In genomic region chr12:40261937-40262336, GRCh38 we compare ENCODE assay signal across 11 cellular contexts. TPM values are rescaled to one million over a fixed set of nuclear protein-coding genes. Genes with fewer than 3 reads are reported as not detected.
DNase-seq lines count a peak whose midpoint lies in the region; ATAC-seq, FAIRE-seq and TF ChIP-seq lines count a peak whose summit lies in the region.
"Had no signal": no experiment of that assay in that cellular context is flagged by ENCODE, and none has a peak within 500 bp of the region (broad histone marks: within the 10 kb centered on the region; RNA-seq: fewer than 3 reads in every experiment).

No MANE protein-coding gene starts in this region.

- peak overlapping the region; percentile 79 for H3K27ac Mint-ChIP-seq in stimulated activated naive B cell treated with anti-CD40 and anti-IgM and Interleukin-4, amounts not matched to agents 10 μg/mL and 1 μg/mL and 100 μg/mL, for 72 hours
- H3K27ac Mint-ChIP-seq in T-helper 17 cell (no peak overlapping the region), chondrocyte (ENCODE audit: unreplicated experiment) (no peak overlapping the region)

- H3K36me3 ChIP-seq in brain microvascular endothelial cell (replicated peaks), result no peaks in the 10 kb centered on the region

- peaks cover 0 to 5% of the 10 kb centered on the region in 2 donors for H3K9me3 Mint-ChIP-seq in stimulated activated naive B cell treated with anti-CD40 and anti-IgM and Interleukin-4, amounts not matched to agents 10 μg/mL and 1 μg/mL and 100 μg/mL, for 72 hours
- no peaks in the 10 kb centered on the region for H3K9me3 Mint-ChIP-seq in chondrocyte (ENCODE audit: low read depth)

- DNase-seq in GM19239 (ENCODE audit: insufficient read length, low spot score) (no peak), brain microvascular endothelial cell (no peak), T-helper 17 cell (no peak), chondrocyte (ENCODE audit: low spot score) (no peak)
- no peak for DNase-seq in stimulated activated naive B cell treated with anti-CD40 and anti-IgM and Interleukin-4, amounts not matched to agents 10 μg/mL and 1 μg/mL and 100 μg/mL, for 72 hours
- DNase-seq: activated effector memory CD4-positive, alpha-beta T cell treated with anti-CD3 and anti-CD28 coated beads, Interleukin-2, amount 50 U/mL, for 16 hours; DMS 273 treated with DMSO at 0.1 percent for 48 hours; left cardiac atrium; NCI-H2107 had no signal

- H3K4me1 Mint-ChIP-seq in stimulated activated naive B cell treated with anti-CD40 and anti-IgM and Interleukin-4, amounts not matched to agents 10 μg/mL and 1 μg/mL and 100 μg/mL, for 72 hours, result peaks cover 15 to 33% of the 10 kb centered on the region in 2 donors
- no peaks in the 10 kb centered on the region for H3K4me1 Mint-ChIP-seq in T-helper 17 cell
- no peaks in the 10 kb centered on the region for H3K4me1 Mint-ChIP-seq in chondrocyte (ENCODE audit: low read depth)

- TF ChIP-seq CTCF in brain microvascular endothelial cell (IDR thresholded peaks at IDR 0.05; ENCODE audit: low read depth, low read length, missing control alignments) (no peak), chondrocyte (IDR thresholded peaks at IDR 0.05) (no peak)

- H3K27ac ChIP-seq in brain microvascular endothelial cell, result no peak overlapping the region

- H3K27me3 Mint-ChIP-seq in stimulated activated naive B cell treated with anti-CD40 and anti-IgM and Interleukin-4, amounts not matched to agents 10 μg/mL and 1 μg/mL and 100 μg/mL, for 72 hours, result no peaks in the 10 kb centered on the region
- no peaks in the 10 kb centered on the region for H3K27me3 Mint-ChIP-seq in T-helper 17 cell
- H3K27me3 Mint-ChIP-seq in chondrocyte (ENCODE audit: low read depth), result peaks cover 8% of the 10 kb centered on the region

- ATAC-seq in HG02623 (IDR thresholded peaks at IDR 0.05; ENCODE audit: unreplicated experiment), result peak; percentile 56
- ATAC-seq in HG03378 (IDR thresholded peaks at IDR 0.05; ENCODE audit: unreplicated experiment), result peak; percentile 82
- ATAC-seq in stimulated activated naive B cell treated with anti-CD40 and anti-IgM and Interleukin-4, amounts not matched to agents 10 μg/mL and 1 μg/mL and 100 μg/mL, for 72 hours (replicated peaks), result peak; percentile 84
- no peak for ATAC-seq in T-helper 17 cell
- ATAC-seq: left cardiac atrium had no signal

- FAIRE-seq in GM19239 (lab: Jason Lieb, UNC), result peak; percentile 84

- peaks cover 16 to 26% of the 10 kb centered on the region in 2 donors for H3K36me3 Mint-ChIP-seq in stimulated activated naive B cell treated with anti-CD40 and anti-IgM and Interleukin-4, amounts not matched to agents 10 μg/mL and 1 μg/mL and 100 μg/mL, for 72 hours
- H3K36me3 Mint-ChIP-seq in T-helper 17 cell (ENCODE audit: low read depth), result no peaks in the 10 kb centered on the region
- H3K36me3 Mint-ChIP-seq in chondrocyte (ENCODE audit: low read depth), result peaks cover 2% of the 10 kb centered on the region

- H3K4me3 ChIP-seq in brain microvascular endothelial cell (ENCODE audit: low read depth, low read length), result no peak overlapping the region

- peak overlapping the region in 1 of 2 donors; percentile 52 for H3K4me3 Mint-ChIP-seq in stimulated activated naive B cell treated with anti-CD40 and anti-IgM and Interleukin-4, amounts not matched to agents 10 μg/mL and 1 μg/mL and 100 μg/mL, for 72 hours
- H3K4me3 Mint-ChIP-seq in T-helper 17 cell (no peak overlapping the region), chondrocyte (ENCODE audit: unreplicated experiment) (no peak overlapping the region)

- H3K27me3 ChIP-seq in brain microvascular endothelial cell (replicated peaks), result no peaks in the 10 kb centered on the region

- in situ Hi-C loops in brain microvascular endothelial cell (cut with HindIII; ENCODE audit: low pct_ligation_motif_present, low sequenced_read_pairs), result no loop called here

- H3K9me3 ChIP-seq in T-helper 17 cell (ENCODE audit: control insufficient read depth, low read length, poor library complexity, severe bottlenecking), result no peaks in the 10 kb centered on the region

RNA-seq across cellular contexts. Expression of gene LRRK2, which starts 37.1 kb away (rescaled TPM):
- 1 to 10 TPM; 1.1 to 2.5 TPM for total RNA-seq in T-helper 17 cell
- total RNA-seq in chondrocyte, result 0.05 to 0.36 TPM (median 0.35 TPM) in 3 replicates
